Comparison of ENCODE assay signal across 14 cellular contexts in genomic region chr17:38907930-38908675, GRCh38. TPM values are rescaled to one million over a fixed set of nuclear protein-coding genes. Genes with fewer than 3 reads are reported as not detected.
DNase-seq lines count a peak whose midpoint lies in the region; ATAC-seq and TF ChIP-seq lines count a peak whose summit lies in the region.
"Had no signal": no experiment of that assay in that cellular context is flagged by ENCODE, and none has a peak within 500 bp of the region (broad histone marks: within the 10 kb centered on the region; RNA-seq: fewer than 3 reads in every experiment).

No MANE protein-coding gene starts in this region.

- H3K27ac Mint-ChIP-seq in activated CD8-positive, alpha-beta T cell treated with anti-CD3 and anti-CD28 coated beads, Interleukin-2, amount 10 ng/mL, durations not matched to agents 7 days and 5 days: peak overlapping the region; percentile 34

- H3K27ac ChIP-seq in DOHH2 (ENCODE audit: low read depth, low read length) (peak overlapping the region; percentile 31; the same call in 1 of the 2 replicates), right cardiac atrium (ENCODE audit: low read length) (peak overlapping the region; percentile 26), skin epidermis (peak overlapping the region in 19 of 21 experiments; percentile 6 to 79 (median 62))

- H3K4me1 ChIP-seq in DOHH2 (ENCODE audit: control insufficient read depth, low read length) (peaks cover 45% of the 10 kb centered on the region), right cardiac atrium (ENCODE audit: control insufficient read depth, insufficient read depth, low read length) (peaks cover 15% of the 10 kb centered on the region)

- H3K9me3 ChIP-seq in DOHH2 (ENCODE audit: control insufficient read depth, insufficient read depth, low read length): no peaks in the 10 kb centered on the region
- H3K9me3 ChIP-seq in right cardiac atrium (ENCODE audit: control insufficient read depth, low read length): no peaks in the 10 kb centered on the region

- H3K36me3 ChIP-seq in DOHH2 (ENCODE audit: control insufficient read depth, low read length): peaks cover 48% of the 10 kb centered on the region

- DNase-seq in activated CD8-positive, alpha-beta T cell treated with anti-CD3 and anti-CD28 coated beads, Interleukin-2, amount 10 ng/mL, durations not matched to agents 7 days and 5 days: no peak
- DNase-seq in right cardiac atrium (peak in 2 of 3 donors; percentile 52 to 54), SK-N-DZ (ENCODE audit: low spot score) (no peak), NCI-H748 treated with DMSO at 0.1 percent for 48 hours (lab: John Stamatoyannopoulos, UW) (no peak), SKM-1 treated with dmso at 0.1 percent for 144 hours (lab: John Stamatoyannopoulos, UW; ENCODE audit: unreplicated experiment) (no peak)
- DNase-seq: activated CD4-positive, alpha-beta T cell treated with anti-CD3 and anti-CD28 coated beads for 48 hours; NCI-H2081; SHP77; stimulated activated CD4-positive, alpha-beta T cell treated with anti-CD3 and anti-CD28 coated beads, Interleukin-12 subunit alpha, Interleukin-12 subunit beta, amount 100 ng/mL, for 4 hours; stimulated activated naive CD4-positive, alpha-beta T cell had no signal

- H3K4me2 ChIP-seq in DOHH2 (ENCODE audit: low read length): peak overlapping the region; percentile 57

- CTCF ChIA-PET in activated CD8-positive, alpha-beta T cell treated with anti-CD3 and anti-CD28 coated beads, Interleukin-2, amount 10 ng/mL, durations not matched to agents 7 days and 5 days (lab: Charles Lee): interaction anchor here (0.9 to 2.6 kb wide), 4 partner anchors 10 to 75 kb away, joined by 3 to 13 read pairs (median 4); partner anchors contain the start of gene LASP1NB

- H3K4me3 Mint-ChIP-seq in activated CD8-positive, alpha-beta T cell treated with anti-CD3 and anti-CD28 coated beads, Interleukin-2, amount 10 ng/mL, durations not matched to agents 7 days and 5 days: no peak overlapping the region

- H3F3A ChIP-seq in DOHH2 (ENCODE audit: control insufficient read depth, insufficient read depth): peaks cover 18% of the 10 kb centered on the region

- POLR2A ChIA-PET in activated CD8-positive, alpha-beta T cell treated with anti-CD3 and anti-CD28 coated beads, Interleukin-2, amount 10 ng/mL, durations not matched to agents 7 days and 5 days (lab: Charles Lee): interaction anchor here (0.9 to 1.4 kb wide), 5 partner anchors 14 to 54 kb away, joined by 3 to 5 read pairs (median 3); partner anchors contain the start of genes LASP1NB and RPL23

- H3K4me3 ChIP-seq in DOHH2 (ENCODE audit: low read length) (0 out of 2 replicates have a peak overlapping the region, but pooled peaks have one; percentile 11), right cardiac atrium (ENCODE audit: low read length) (no peak overlapping the region), skin epidermis (no peak overlapping the region)
- H3K4me3 ChIP-seq: lung had no signal

- peaks cover 29% of the 10 kb centered on the region for H3K79me2 ChIP-seq in DOHH2 (ENCODE audit: control insufficient read depth, low read length)

- no peaks in the 10 kb centered on the region for H4K20me1 ChIP-seq in DOHH2 (ENCODE audit: control insufficient read depth, insufficient read depth, low read depth, low read length)

- H3K27me3 ChIP-seq in DOHH2 (ENCODE audit: control insufficient read depth, low read length): no peaks in the 10 kb centered on the region
- H3K27me3 ChIP-seq in right cardiac atrium (ENCODE audit: control insufficient read depth, insufficient read depth): no peaks in the 10 kb centered on the region

- peaks cover 26% of the 10 kb centered on the region for H3K4me1 Mint-ChIP-seq in activated CD8-positive, alpha-beta T cell treated with anti-CD3 and anti-CD28 coated beads, Interleukin-2, amount 10 ng/mL, durations not matched to agents 7 days and 5 days (ENCODE audit: low read depth)

- H3K9me3 Mint-ChIP-seq in activated CD8-positive, alpha-beta T cell treated with anti-CD3 and anti-CD28 coated beads, Interleukin-2, amount 10 ng/mL, durations not matched to agents 7 days and 5 days (ENCODE audit: insufficient read depth): no peaks in the 10 kb centered on the region

- WGBS in right cardiac atrium: 64% methylated on average over 15 of the region's 15 CpGs

- intact Hi-C loops in right cardiac atrium (cut with DNase I): no loop called here

- ATAC-seq in activated CD8-positive, alpha-beta T cell treated with anti-CD3 and anti-CD28 coated beads, Interleukin-2, amount 10 ng/mL, durations not matched to agents 7 days and 5 days: no peak
- peak in 1 of 2 donors; percentile 16 for ATAC-seq in right cardiac atrium
- no peak for ATAC-seq in HG02970 (IDR thresholded peaks at IDR 0.05; ENCODE audit: low FRiP score, unreplicated experiment)

- H3K27me3 Mint-ChIP-seq in activated CD8-positive, alpha-beta T cell treated with anti-CD3 and anti-CD28 coated beads, Interleukin-2, amount 10 ng/mL, durations not matched to agents 7 days and 5 days (ENCODE audit: low read depth): no peaks in the 10 kb centered on the region

- peaks cover 58% of the 10 kb centered on the region for H3K36me3 Mint-ChIP-seq in activated CD8-positive, alpha-beta T cell treated with anti-CD3 and anti-CD28 coated beads, Interleukin-2, amount 10 ng/mL, durations not matched to agents 7 days and 5 days (ENCODE audit: low read depth)

- H3K9me2 ChIP-seq in DOHH2 (replicated peaks; ENCODE audit: control insufficient read depth, low read length): no peaks in the 10 kb centered on the region

- TF ChIP-seq CTCF in DOHH2 (IDR thresholded peaks at IDR 0.05; ENCODE audit: low read depth, low read length, poor library complexity, severe bottlenecking): peak; percentile 22

RNA-seq across cellular contexts. Expression of gene LASP1, which starts 38.2 kb away (rescaled TPM):
- total RNA-seq in activated CD8-positive, alpha-beta T cell treated with anti-CD3 and anti-CD28 coated beads, Interleukin-2, amount 10 ng/mL, durations not matched to agents 7 days and 5 days: 100 to 1,000 TPM; 268 to 276 TPM
- 10 to 100 TPM; 29.2 to 39.6 (median 35.8) TPM for total RNA-seq in right cardiac atrium
- 23.8 TPM for polyA plus RNA-seq in right cardiac atrium
- 33.0 and 37.4 TPM in 2 replicates for polyA plus RNA-seq in SK-N-DZ (2014; cell fraction: cytosol; rRNA removed)
- polyA plus RNA-seq in SK-N-DZ (2014; cell fraction: nucleus; rRNA removed): 15.7 and 18.3 TPM in 2 replicates

RNA-seq across cellular contexts. Expression of gene RPL23, which starts 54.6 kb away (rescaled TPM):
- total RNA-seq in activated CD8-positive, alpha-beta T cell treated with anti-CD3 and anti-CD28 coated beads, Interleukin-2, amount 10 ng/mL, durations not matched to agents 7 days and 5 days: 1,000 to 10,000 TPM; 1,130 to 1,164 TPM
- 100 to 1,000 TPM; 830 to 995 (median 880) TPM for total RNA-seq in right cardiac atrium
- polyA plus RNA-seq in right cardiac atrium: 1,847 TPM
- polyA plus RNA-seq in SK-N-DZ (2014; cell fraction: cytosol; rRNA removed): 2,846 and 2,901 TPM in 2 replicates
- 2,361 and 2,387 TPM in 2 replicates for polyA plus RNA-seq in SK-N-DZ (2014; cell fraction: nucleus; rRNA removed)

RNA-seq across cellular contexts. Expression of gene FBXO47, which starts 59.1 kb away (rescaled TPM):
- total RNA-seq in activated CD8-positive, alpha-beta T cell treated with anti-CD3 and anti-CD28 coated beads, Interleukin-2, amount 10 ng/mL, durations not matched to agents 7 days and 5 days: not detected
- total RNA-seq in right cardiac atrium: not detected
- not detected for polyA plus RNA-seq in right cardiac atrium
- polyA plus RNA-seq in SK-N-DZ (2014; cell fraction: cytosol; rRNA removed): not detected in 2 replicates
- polyA plus RNA-seq in SK-N-DZ (2014; cell fraction: nucleus; rRNA removed): not detected in 2 replicates
- total RNA-seq: lung had no signal
- polyA plus RNA-seq: lung had no signal

Comparison
In these comparisons a context has a peak if more than half of its experiments do, and no peak if none do; other contexts are left out.
1. DNase-seq: peak in right cardiac atrium (2 of 3); none in activated CD8-positive, alpha-beta T cell treated with anti-CD3 and anti-CD28 coated beads, Interleukin-2, amount 10 ng/mL, durations not matched to agents 7 days and 5 days (single experiment), SK-N-DZ (single experiment), NCI-H748 treated with DMSO at 0.1 percent for 48 hours (single experiment) and SKM-1 treated with dmso at 0.1 percent for 144 hours (single experiment).
2. RNA of gene LASP1, which starts 38.2 kb away (total RNA-seq): 268 to 276 TPM in activated CD8-positive, alpha-beta T cell treated with anti-CD3 and anti-CD28 coated beads, Interleukin-2, amount 10 ng/mL, durations not matched to agents 7 days and 5 days; 29.2 to 39.6 TPM in right cardiac atrium; every median in the first group is over 4 times any median in the second.
3. Peak in every context shown above with its lines, with median percentiles within 50 percentile points of each other: H3K27ac ChIP-seq.